ENCODE assay signal across 17 cellular contexts in genomic region chr12:129675947-129676346, GRCh38.
DNase-seq lines count a peak whose midpoint lies in the region; ATAC-seq and TF ChIP-seq lines count a peak whose summit lies in the region.
"Had no signal": no experiment of that assay in that cellular context is flagged by ENCODE, and none has a peak within 500 bp of the region (broad histone marks: within the 10 kb centered on the region; RNA-seq: fewer than 3 reads in every experiment).

No MANE protein-coding gene starts in this region.

- DNase-seq in Jurkat, Clone E6-1 (ENCODE audit: low read depth, low spot score): peak; percentile 84
- DNase-seq in astrocyte of the cerebellum (ENCODE audit: low read depth) (peak; percentile 15), globus pallidus (ENCODE audit: low spot score) (peak; percentile 6), pons (ENCODE audit: low spot score) (peak; percentile 7)
- DNase-seq in activated CD8-positive, alpha-beta memory T cell treated with anti-CD3 and anti-CD28 coated beads for 24 hours: no peak
- no peak for DNase-seq in stimulated activated CD4-positive, alpha-beta T cell treated with anti-CD3 and anti-CD28 coated beads, Interleukin-2, amount 100 ng/mL, for 24 hours
- DNase-seq: Calu3; CD4-positive, alpha-beta memory T cell; COR-L47; DMS153; EL; GDM1; GM23248; H7; HCEC 1CT had no signal

- in situ Hi-C loops in astrocyte of the cerebellum (cut with HindIII; ENCODE audit: low sequenced_read_pairs): no loop called here

- no peak for ATAC-seq in HG02642 (IDR thresholded peaks at IDR 0.05; ENCODE audit: poor library complexity, unreplicated experiment)
- ATAC-seq: GM12878 had no signal

- TF ChIP-seq CTCF in astrocyte of the cerebellum (IDR thresholded peaks at IDR 0.05; ENCODE audit: low read depth, low read length, missing control alignments): no peak

- no peak overlapping the region for H3K4me3 ChIP-seq in Jurkat, Clone E6-1 (ENCODE audit: low read length)
- no peak overlapping the region for H3K4me3 ChIP-seq in astrocyte of the cerebellum (ENCODE audit: low read depth, low read length)
- H3K4me3 ChIP-seq: GM12878, GM23248 had no signal

Comparison
In these comparisons a context has a peak if more than half of its experiments do, and no peak if none do; other contexts are left out.
1. DNase-seq: peak in Jurkat, Clone E6-1 (single experiment), astrocyte of the cerebellum (single experiment), globus pallidus (single experiment) and pons (single experiment); none in activated CD8-positive, alpha-beta memory T cell treated with anti-CD3 and anti-CD28 coated beads for 24 hours (single experiment) and stimulated activated CD4-positive, alpha-beta T cell treated with anti-CD3 and anti-CD28 coated beads, Interleukin-2, amount 100 ng/mL, for 24 hours (0 of 2).